19 cellular contexts compared by ENCODE assay signal in genomic region chr1:92211166-92211565, GRCh38. TPM values are rescaled to one million over a fixed set of nuclear protein-coding genes. Genes with fewer than 3 reads are reported as not detected.
DNase-seq lines count a peak whose midpoint lies in the region; ATAC-seq and TF ChIP-seq lines count a peak whose summit lies in the region.
"Had no signal": no experiment of that assay in that cellular context is flagged by ENCODE, and none has a peak within 500 bp of the region (broad histone marks: within the 10 kb centered on the region; RNA-seq: fewer than 3 reads in every experiment).

No MANE protein-coding gene starts in this region.

- no peak for ATAC-seq in activated CD8-positive, alpha-beta T cell treated with anti-CD3 and anti-CD28 coated beads, Interleukin-2, amount 10 ng/mL, durations not matched to agents 7 days and 5 days

- POLR2A ChIA-PET in activated CD8-positive, alpha-beta T cell treated with anti-CD3 and anti-CD28 coated beads, Interleukin-2, amount 10 ng/mL, durations not matched to agents 7 days and 5 days (lab: Charles Lee) = no interaction called here
- POLR2A ChIA-PET in CD4-positive, alpha-beta memory T cell (lab: Charles Lee; ENCODE audit: partially characterized antibody) = interaction anchor here (0.5 kb wide), 1 partner anchor 20 kb away, joined by 3 read pairs; no protein-coding TSS in a partner anchor
- POLR2A ChIA-PET in Caco-2 (lab: Charles Lee) = interaction anchor here (0.6 kb wide), 1 partner anchor 130 kb away, joined by 4 read pairs; no protein-coding TSS in a partner anchor

- DNase-seq in AG08395 (ENCODE audit: low spot score) (peak; percentile 50), HPDE6-E6E7 (ENCODE audit: extremely low spot score) (peak; percentile 14), astrocyte of the cerebellum (ENCODE audit: low read depth) (peak; percentile 19), foreskin fibroblast (peak; percentile 44 to 70), coronary artery (ENCODE audit: low spot score) (no peak), Caco-2 (no peak)
- no peak for DNase-seq in activated CD8-positive, alpha-beta T cell treated with anti-CD3 and anti-CD28 coated beads, Interleukin-2, amount 10 ng/mL, durations not matched to agents 7 days and 5 days
- no peak for DNase-seq in CD4-positive, alpha-beta memory T cell
- DNase-seq: activated CD4-positive, alpha-beta T cell treated with anti-CD3 and anti-CD28 coated beads, Interleukin-2, amount 10 ng/mL, durations not matched to agents 24 days and 14 days; activated naive CD8-positive, alpha-beta T cell treated with anti-CD3 and anti-CD28 coated beads, Interleukin-2, amount 10 ng/mL, durations not matched to agents 7 days and 5 days; activated T-cell treated with anti-CD3 and anti-CD28 coated beads, Interleukin-2, amount 50 U/mL, for 4 hours; erythroblast; NCI-H1694; NCI-H446; posterior cingulate gyrus; stimulated activated naive CD8-positive, alpha-beta T cell treated with anti-CD3 and anti-CD28 coated beads, Interleukin-15, Interleukin-2, amounts not matched to agents 100 U/mL and 50 U/mL, for 24 hours had no signal

- no peaks in the 10 kb centered on the region for H3K9me3 ChIP-seq in CD4-positive, alpha-beta memory T cell (ENCODE audit: control insufficient read depth in 1 of 2, low read length in 2 of 2)
- H3K9me3 ChIP-seq in Caco-2 = no peaks in the 10 kb centered on the region
- H3K9me3 ChIP-seq: vagina had no signal

- CTCF ChIA-PET in activated CD8-positive, alpha-beta T cell treated with anti-CD3 and anti-CD28 coated beads, Interleukin-2, amount 10 ng/mL, durations not matched to agents 7 days and 5 days (lab: Charles Lee) = no interaction called here
- CTCF ChIA-PET in CD4-positive, alpha-beta memory T cell (lab: Charles Lee; ENCODE audit: partially characterized antibody) = interaction anchor here (1.2 kb wide), 1 partner anchor 214 kb away, joined by 4 read pairs; no protein-coding TSS in a partner anchor
- CTCF ChIA-PET in Caco-2 (lab: Charles Lee) = no interaction called here

- H3K36me3 ChIP-seq in CD4-positive, alpha-beta memory T cell (ENCODE audit: insufficient read depth, low read length) = no peaks in the 10 kb centered on the region
- no peaks in the 10 kb centered on the region for H3K36me3 ChIP-seq in Caco-2 (ENCODE audit: control insufficient read depth, insufficient read depth, low read length)
- H3K36me3 ChIP-seq: vagina had no signal

- BruUV-seq in Caco-2 (replicated peaks; lab: Mats Ljungman, UMichigan) = no TSS peak

- no peak overlapping the region for H3K27ac ChIP-seq in coronary artery
- H3K27ac ChIP-seq in CD4-positive, alpha-beta memory T cell (ENCODE audit: low read depth, low read length) = no peak overlapping the region
- H3K27ac ChIP-seq: HL-60, vagina had no signal

- no peak overlapping the region for H3K27ac Mint-ChIP-seq in activated CD8-positive, alpha-beta T cell treated with anti-CD3 and anti-CD28 coated beads, Interleukin-2, amount 10 ng/mL, durations not matched to agents 7 days and 5 days
- no peak overlapping the region for H3K27ac Mint-ChIP-seq in CD4-positive, alpha-beta memory T cell
- H3K27ac Mint-ChIP-seq in Caco-2 (ENCODE audit: unreplicated experiment) = no peak overlapping the region
- H3K27ac Mint-ChIP-seq: activated CD4-positive, alpha-beta T cell treated with anti-CD3 and anti-CD28 coated beads, Interleukin-2, amount 10 ng/mL, durations not matched to agents 24 days and 14 days; activated naive CD8-positive, alpha-beta T cell treated with anti-CD3 and anti-CD28 coated beads, Interleukin-2, amount 10 ng/mL, durations not matched to agents 7 days and 5 days; dendritic cell treated with granulocyte-macrophage colony-stimulating factor and Interleukin-4, amounts not matched to agents 40 ng/mL and 50 ng/mL, for 4 days had no signal

- peaks cover 2% of the 10 kb centered on the region for H3K27me3 Mint-ChIP-seq in activated CD8-positive, alpha-beta T cell treated with anti-CD3 and anti-CD28 coated beads, Interleukin-2, amount 10 ng/mL, durations not matched to agents 7 days and 5 days (ENCODE audit: low read depth)
- H3K27me3 Mint-ChIP-seq in CD4-positive, alpha-beta memory T cell = peaks cover 1% of the 10 kb centered on the region in 2 donors
- H3K27me3 Mint-ChIP-seq in Caco-2 (ENCODE audit: insufficient read depth, unreplicated experiment) = peaks cover 9% of the 10 kb centered on the region
- H3K27me3 Mint-ChIP-seq: dendritic cell treated with granulocyte-macrophage colony-stimulating factor and Interleukin-4, amounts not matched to agents 40 ng/mL and 50 ng/mL, for 4 days had no signal

- H3K4me3 ChIP-seq in astrocyte of the cerebellum (ENCODE audit: low read depth, low read length) = no peak overlapping the region
- H3K4me3 ChIP-seq in foreskin fibroblast (ENCODE audit: low read depth in 1 of 2, low read length in 2 of 2) = no peak overlapping the region
- H3K4me3 ChIP-seq in coronary artery = no peak overlapping the region
- no peak overlapping the region for H3K4me3 ChIP-seq in CD4-positive, alpha-beta memory T cell (ENCODE audit: low read length in 2 of 2)
- no peak overlapping the region for H3K4me3 ChIP-seq in Caco-2 (ENCODE audit: low read depth, low read length)
- H3K4me3 ChIP-seq: vagina had no signal

- no peaks in the 10 kb centered on the region for H3K27me3 ChIP-seq in CD4-positive, alpha-beta memory T cell (ENCODE audit: insufficient read depth, low read length)
- no peaks in the 10 kb centered on the region for H3K27me3 ChIP-seq in Caco-2 (replicated peaks; ENCODE audit: control insufficient read depth, insufficient read depth, low read length)
- H3K27me3 ChIP-seq: vagina had no signal

- no peak overlapping the region for H3K4me3 Mint-ChIP-seq in activated CD8-positive, alpha-beta T cell treated with anti-CD3 and anti-CD28 coated beads, Interleukin-2, amount 10 ng/mL, durations not matched to agents 7 days and 5 days
- H3K4me3 Mint-ChIP-seq in CD4-positive, alpha-beta memory T cell = no peak overlapping the region
- no peak overlapping the region for H3K4me3 Mint-ChIP-seq in Caco-2 (ENCODE audit: unreplicated experiment)
- H3K4me3 Mint-ChIP-seq: activated CD4-positive, alpha-beta T cell treated with anti-CD3 and anti-CD28 coated beads, Interleukin-2, amount 10 ng/mL, durations not matched to agents 24 days and 14 days; activated naive CD8-positive, alpha-beta T cell treated with anti-CD3 and anti-CD28 coated beads, Interleukin-2, amount 10 ng/mL, durations not matched to agents 7 days and 5 days; activated T-cell treated with anti-CD3 and anti-CD28 coated beads, Interleukin-2, amount 50 U/mL, for 4 hours; dendritic cell treated with granulocyte-macrophage colony-stimulating factor and Interleukin-4, amounts not matched to agents 40 ng/mL and 50 ng/mL, for 4 days had no signal

- in situ Hi-C loops in astrocyte of the cerebellum (cut with HindIII; ENCODE audit: low sequenced_read_pairs) = no loop called here

- H3K9me3 Mint-ChIP-seq in activated CD8-positive, alpha-beta T cell treated with anti-CD3 and anti-CD28 coated beads, Interleukin-2, amount 10 ng/mL, durations not matched to agents 7 days and 5 days (ENCODE audit: insufficient read depth) = no peaks in the 10 kb centered on the region
- H3K9me3 Mint-ChIP-seq in CD4-positive, alpha-beta memory T cell = peaks cover 0 to 7% (median 0%) of the 10 kb centered on the region in 8 donors
- no peaks in the 10 kb centered on the region for H3K9me3 Mint-ChIP-seq in Caco-2 (ENCODE audit: unreplicated experiment)
- H3K9me3 Mint-ChIP-seq: activated T-cell treated with anti-CD3 and anti-CD28 coated beads, Interleukin-2, amount 50 U/mL, for 4 hours; dendritic cell treated with granulocyte-macrophage colony-stimulating factor and Interleukin-4, amounts not matched to agents 40 ng/mL and 50 ng/mL, for 4 days had no signal

- H3K36me3 Mint-ChIP-seq in activated CD8-positive, alpha-beta T cell treated with anti-CD3 and anti-CD28 coated beads, Interleukin-2, amount 10 ng/mL, durations not matched to agents 7 days and 5 days (ENCODE audit: low read depth) = no peaks in the 10 kb centered on the region
- H3K36me3 Mint-ChIP-seq in CD4-positive, alpha-beta memory T cell = no peaks in the 10 kb centered on the region
- no peaks in the 10 kb centered on the region for H3K36me3 Mint-ChIP-seq in Caco-2 (ENCODE audit: insufficient read depth, unreplicated experiment)
- H3K36me3 Mint-ChIP-seq: activated naive CD8-positive, alpha-beta T cell treated with anti-CD3 and anti-CD28 coated beads, Interleukin-2, amount 10 ng/mL, durations not matched to agents 7 days and 5 days had no signal

- H3K4me1 Mint-ChIP-seq in activated CD8-positive, alpha-beta T cell treated with anti-CD3 and anti-CD28 coated beads, Interleukin-2, amount 10 ng/mL, durations not matched to agents 7 days and 5 days (ENCODE audit: low read depth) = peaks cover 9% of the 10 kb centered on the region
- peaks cover 0 to 14% (median 11%) of the 10 kb centered on the region in 4 donors for H3K4me1 Mint-ChIP-seq in CD4-positive, alpha-beta memory T cell
- H3K4me1 Mint-ChIP-seq in Caco-2 (ENCODE audit: low read depth, unreplicated experiment) = no peaks in the 10 kb centered on the region

- no peak for TF ChIP-seq CTCF in astrocyte of the cerebellum (IDR thresholded peaks at IDR 0.05; ENCODE audit: low read depth, low read length, missing control alignments)
- TF ChIP-seq CTCF in foreskin fibroblast (IDR thresholded peaks at IDR 0.05; ENCODE audit: low read depth, low read length) = no peak
- TF ChIP-seq CTCF in coronary artery (IDR thresholded peaks at IDR 0.05) = no peak
- no peak for TF ChIP-seq CTCF in Caco-2 (IDR thresholded peaks at IDR 0.05; ENCODE audit: insufficient read depth in 1 of 2, low read depth in 1 of 2, low read length in 1 of 2, severe bottlenecking in 1 of 2, unreplicated experiment in 1 of 2)

- intact Hi-C loops in CD4-positive, alpha-beta memory T cell (cut with micrococcal nuclease) = no loop called here
- intact Hi-C loops in Caco-2 (cut with micrococcal nuclease; ENCODE audit: unreplicated experiment) = no loop called here

- peaks cover 5% of the 10 kb centered on the region for H3K4me1 ChIP-seq in CD4-positive, alpha-beta memory T cell (ENCODE audit: insufficient read depth, low read length)
- no peaks in the 10 kb centered on the region for H3K4me1 ChIP-seq in Caco-2
- H3K4me1 ChIP-seq: vagina had no signal

RNA-seq across cellular contexts. Expression of gene C1orf146, which starts 6.5 kb away (rescaled TPM):
- total RNA-seq in activated CD8-positive, alpha-beta T cell treated with anti-CD3 and anti-CD28 coated beads, Interleukin-2, amount 10 ng/mL, durations not matched to agents 7 days and 5 days = not detected
- total RNA-seq in CD4-positive, alpha-beta memory T cell = not detected
- not detected for polyA plus RNA-seq in CD4-positive, alpha-beta memory T cell
- not detected in 2 replicates for total RNA-seq in Caco-2 (2022)
- total RNA-seq: activated CD4-positive, alpha-beta T cell treated with anti-CD3 and anti-CD28 coated beads, Interleukin-2, amount 10 ng/mL, durations not matched to agents 24 days and 14 days; activated naive CD8-positive, alpha-beta T cell treated with anti-CD3 and anti-CD28 coated beads, Interleukin-2, amount 10 ng/mL, durations not matched to agents 7 days and 5 days; activated T-cell treated with anti-CD3 and anti-CD28 coated beads, Interleukin-2, amount 50 U/mL, for 4 hours; vagina had no signal

Comparison
In these comparisons a context has a peak if more than half of its experiments do, and no peak if none do; other contexts are left out.
1. DNase-seq: peak in AG08395 (single experiment), HPDE6-E6E7 (single experiment), astrocyte of the cerebellum (single experiment) and foreskin fibroblast (2 of 2); none in coronary artery (single experiment), activated CD8-positive, alpha-beta T cell treated with anti-CD3 and anti-CD28 coated beads, Interleukin-2, amount 10 ng/mL, durations not matched to agents 7 days and 5 days (single experiment), CD4-positive, alpha-beta memory T cell (0 of 5) and Caco-2 (0 of 2).